Comparison of ENCODE assay signal across 8 cellular contexts in the genomic region with DNA sequence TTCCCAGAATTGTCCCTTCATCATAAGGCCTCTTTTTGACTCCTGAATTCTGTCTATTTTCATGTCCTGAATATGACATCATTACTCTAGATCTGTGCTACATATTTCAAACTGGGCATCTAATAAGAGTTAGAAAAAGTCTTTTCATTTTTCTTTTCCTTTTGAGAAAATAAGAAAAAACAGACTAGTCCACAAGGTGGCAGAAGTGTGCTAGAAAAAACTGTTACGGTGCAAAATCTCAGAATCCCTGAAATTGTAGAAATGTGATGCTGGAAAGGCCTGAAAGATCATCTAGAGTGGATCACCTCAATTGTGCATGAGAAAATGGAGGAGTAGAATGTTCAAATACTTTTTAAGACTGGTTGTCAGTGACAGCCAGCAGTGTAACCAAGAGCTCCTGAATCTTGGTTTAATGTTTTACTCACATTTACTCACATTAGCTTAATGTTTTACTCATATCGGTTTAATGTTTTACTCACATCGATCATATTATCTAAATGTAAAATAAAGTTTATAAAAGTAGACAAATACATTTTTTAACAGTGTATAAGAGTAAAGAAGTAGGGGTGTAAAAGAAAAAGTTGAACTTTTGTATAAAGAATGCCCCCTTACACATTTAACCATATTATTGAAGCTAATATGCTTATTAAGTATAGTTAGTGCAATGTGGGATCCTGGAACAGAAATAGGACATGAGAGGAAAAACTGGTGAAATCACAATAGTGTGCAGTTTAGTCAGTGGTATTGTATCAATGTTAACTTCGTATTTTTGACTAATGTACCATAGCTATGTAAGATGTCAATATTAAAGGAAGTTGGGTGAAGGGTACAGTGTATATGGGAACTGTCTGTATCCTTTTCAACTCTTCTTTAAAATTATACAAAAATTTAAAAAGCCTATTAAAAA. TPM values are rescaled to one million over a fixed set of nuclear protein-coding genes. Genes with fewer than 3 reads are reported as not detected.
DNase-seq lines count a peak whose midpoint lies in the region; FAIRE-seq and TF ChIP-seq lines count a peak whose summit lies in the region.

No MANE protein-coding gene starts in this region.

- no peaks in the 10 kb centered on the region for H3K4me1 ChIP-seq in ascending aorta

- DNase-seq in COLO829 (ENCODE audit: low spot score) (peak; percentile 61), HTR-8/SVneo (ENCODE audit: insufficient read length, low spot score) (peak; percentile 27), ascending aorta (ENCODE audit: low spot score in 2 of 2) (no peak), left kidney (ENCODE audit: low read depth, low spot score) (peak; percentile 43), T-helper 1 cell (no peak), HPDE6-E6E7 (ENCODE audit: extremely low spot score) (no peak)
- no peak for DNase-seq in stimulated activated CD4-positive, alpha-beta T cell treated with anti-CD3 and anti-CD28 coated beads, Interleukin-4, amount 100 ng/mL, for 1 hour
- DNase-seq in activated CD4-positive, CD25-positive, alpha-beta regulatory T cell treated with anti-CD3 and anti-CD28 coated beads, Interleukin-2, amount 50 U/mL, for 72 hours = no peak

- FAIRE-seq in HTR-8/SVneo (lab: Jason Lieb, UNC) = no peak

- no peak overlapping the region for H3K27ac ChIP-seq in ascending aorta

- H3K27me3 ChIP-seq in ascending aorta = no peaks in the 10 kb centered on the region

- H3K36me3 ChIP-seq in ascending aorta = no peaks in the 10 kb centered on the region

- intact Hi-C loops in ascending aorta (cut with DNase I) = loop anchor here (5.0 kb wide), 1 partner anchor 167 kb away; no protein-coding TSS in a partner anchor

- H3K9me3 ChIP-seq in ascending aorta = no peaks in the 10 kb centered on the region

- TF ChIP-seq CTCF in ascending aorta (IDR thresholded peaks at IDR 0.05) = peak; percentile 8 to 49 (median 33)

- H3K4me3 ChIP-seq in ascending aorta = no peak overlapping the region

RNA-seq across cellular contexts. Expression of a gene that starts 15.2 kb away (rescaled TPM):
- total RNA-seq in ascending aorta = not detected

RNA-seq across cellular contexts. Expression of a gene that starts 30.3 kb away (rescaled TPM):
- 3.6 TPM for total RNA-seq in ascending aorta

RNA-seq across cellular contexts. Expression of a gene that starts 35.1 kb away (rescaled TPM):
- 54.6 TPM for total RNA-seq in ascending aorta

Comparison
In these comparisons a context has a peak if more than half of its experiments do, and no peak if none do; other contexts are left out.
1. DNase-seq: peak in COLO829 (single experiment), HTR-8/SVneo (single experiment) and left kidney (single experiment); none in ascending aorta (0 of 2), T-helper 1 cell (0 of 5), stimulated activated CD4-positive, alpha-beta T cell treated with anti-CD3 and anti-CD28 coated beads, Interleukin-4, amount 100 ng/mL, for 1 hour (single experiment), activated CD4-positive, CD25-positive, alpha-beta regulatory T cell treated with anti-CD3 and anti-CD28 coated beads, Interleukin-2, amount 50 U/mL, for 72 hours (single experiment) and HPDE6-E6E7 (single experiment).